8 cellular contexts compared by ENCODE assay signal in the genomic region with DNA sequence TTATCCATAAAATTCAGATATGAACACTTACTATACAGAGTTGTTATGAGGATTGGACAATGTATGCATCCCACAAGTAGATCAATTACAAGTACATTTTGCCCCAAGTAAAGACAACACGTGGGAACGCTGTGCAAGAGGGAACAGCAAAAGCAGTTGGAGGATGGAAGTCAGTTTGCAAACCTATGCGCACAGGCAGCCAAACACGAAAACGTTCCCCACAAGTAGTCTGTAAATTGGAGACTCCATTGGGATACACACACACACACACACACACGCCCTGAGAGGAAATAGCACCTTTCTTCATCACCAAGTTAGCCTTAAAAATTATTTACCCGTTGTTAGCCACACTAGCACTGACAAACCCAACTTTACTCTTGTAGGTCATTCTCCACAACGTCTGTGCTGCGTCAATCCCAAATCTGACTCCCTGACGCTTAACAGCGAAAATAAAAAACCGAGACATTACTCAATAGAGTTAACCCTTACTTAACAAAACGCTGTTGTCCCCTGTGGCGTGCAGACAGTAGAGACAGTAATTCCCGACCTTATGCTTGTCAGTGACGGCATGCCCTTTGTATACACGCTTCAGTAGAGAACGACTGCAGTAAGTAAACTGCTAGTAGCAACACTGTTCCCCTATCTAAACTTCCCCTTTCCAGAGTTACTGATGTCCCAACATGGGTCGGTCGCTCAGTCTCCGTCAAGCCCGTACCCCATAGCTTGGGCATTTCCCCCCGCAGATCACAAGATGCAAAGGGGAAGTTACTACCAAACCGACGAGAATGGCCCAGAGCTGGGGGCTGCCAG. TPM values are rescaled to one million over a fixed set of nuclear protein-coding genes. Genes with fewer than 3 reads are reported as not detected.
DNase-seq lines count a peak whose midpoint lies in the region; ATAC-seq, FAIRE-seq and TF ChIP-seq lines count a peak whose summit lies in the region.

No MANE protein-coding gene starts in this region.

- peak; percentile 66 for ATAC-seq in HG02870 (IDR thresholded peaks at IDR 0.05; ENCODE audit: unreplicated experiment)

- H3K36me3 ChIP-seq in osteoblast (ENCODE audit: insufficient read depth, low read length) = no peaks in the 10 kb centered on the region

- peaks cover 12% of the 10 kb centered on the region for H3K36me3 Mint-ChIP-seq in activated T-helper 2 cell treated with anti-CD3 and anti-CD28 coated beads, Interferon-gamma antibody, Interleukin-2, Interleukin-4, amounts not matched to agents 10 μg/mL and 5 μg/mL and 100 μg/mL, durations not matched to agents 14 hours and 24 hours and 36 hours (ENCODE audit: low read depth)
- no peaks in the 10 kb centered on the region for H3K36me3 Mint-ChIP-seq in glutamatergic neuron (ENCODE audit: unreplicated experiment)

- peaks cover 16% of the 10 kb centered on the region for H3K27me3 Mint-ChIP-seq in activated T-helper 2 cell treated with anti-CD3 and anti-CD28 coated beads, Interferon-gamma antibody, Interleukin-2, Interleukin-4, amounts not matched to agents 10 μg/mL and 5 μg/mL and 100 μg/mL, durations not matched to agents 14 hours and 24 hours and 36 hours (ENCODE audit: low read depth)
- peaks cover 12% of the 10 kb centered on the region for H3K27me3 Mint-ChIP-seq in glutamatergic neuron (ENCODE audit: unreplicated experiment)

- H3K27me3 ChIP-seq in osteoblast (ENCODE audit: insufficient read depth, low read length) = no peaks in the 10 kb centered on the region

- intact Hi-C loops in activated T-helper 2 cell treated with anti-CD3 and anti-CD28 coated beads, Interferon-gamma antibody, Interleukin-2, Interleukin-4, amounts not matched to agents 10 μg/mL and 5 μg/mL and 100 μg/mL, durations not matched to agents 14 hours and 24 hours and 36 hours (cut with micrococcal nuclease) = loop anchor here (2.0 to 5.0 kb wide), 3 partner anchors 247 to 415 kb away; a partner anchor contains a TSS

- H3K9me3 ChIP-seq in osteoblast (ENCODE audit: low read depth, low read length) = no peaks in the 10 kb centered on the region

- peak overlapping the region; percentile 62 for H3K27ac ChIP-seq in osteoblast (ENCODE audit: low read depth, low read length)

- peak overlapping the region; percentile 94 for H3K4me3 ChIP-seq in osteoblast (ENCODE audit: insufficient read depth, low read length)

- H3K4me1 Mint-ChIP-seq in activated T-helper 2 cell treated with anti-CD3 and anti-CD28 coated beads, Interferon-gamma antibody, Interleukin-2, Interleukin-4, amounts not matched to agents 10 μg/mL and 5 μg/mL and 100 μg/mL, durations not matched to agents 14 hours and 24 hours and 36 hours (ENCODE audit: low read depth) = peaks cover 33% of the 10 kb centered on the region
- H3K4me1 Mint-ChIP-seq in glutamatergic neuron (ENCODE audit: low read depth, unreplicated experiment) = peaks cover 7% of the 10 kb centered on the region

- DNase-seq in AML-193 (lab: John Stamatoyannopoulos, UW) (peak; percentile 95 to 96), GM18507 (ENCODE audit: extremely low spot score, insufficient read length, low read depth) (no peak), NCI-H2227 treated with DMSO at 0.1 percent for 48 hours (lab: John Stamatoyannopoulos, UW) (peak; percentile 51), glutamatergic neuron (no peak), osteoblast (ENCODE audit: insufficient read length, low spot score, missing footprints) (peak; percentile 68), activated gamma-delta T cell treated with Interleukin-2 at 50 U/mL for 16 hours (no peak)
- no peak for DNase-seq in activated T-helper 2 cell treated with anti-CD3 and anti-CD28 coated beads, Interferon-gamma antibody, Interleukin-2, Interleukin-4, amounts not matched to agents 10 μg/mL and 5 μg/mL and 100 μg/mL, durations not matched to agents 14 hours and 24 hours and 36 hours (ENCODE audit: low spot score)

- FAIRE-seq in GM18507 (lab: Jason Lieb, UNC) = peak; percentile 78

- H3K27ac Mint-ChIP-seq in activated T-helper 2 cell treated with anti-CD3 and anti-CD28 coated beads, Interferon-gamma antibody, Interleukin-2, Interleukin-4, amounts not matched to agents 10 μg/mL and 5 μg/mL and 100 μg/mL, durations not matched to agents 14 hours and 24 hours and 36 hours = peak overlapping the region; percentile 84
- peak overlapping the region; percentile 96 for H3K27ac Mint-ChIP-seq in glutamatergic neuron (ENCODE audit: unreplicated experiment)

- H3K9me3 Mint-ChIP-seq in activated T-helper 2 cell treated with anti-CD3 and anti-CD28 coated beads, Interferon-gamma antibody, Interleukin-2, Interleukin-4, amounts not matched to agents 10 μg/mL and 5 μg/mL and 100 μg/mL, durations not matched to agents 14 hours and 24 hours and 36 hours = peaks cover under 1% of the 10 kb centered on the region
- H3K9me3 Mint-ChIP-seq in glutamatergic neuron (ENCODE audit: unreplicated experiment) = peaks cover 10% of the 10 kb centered on the region

- peak overlapping the region; percentile 99 for H2AFZ ChIP-seq in osteoblast (ENCODE audit: low read length)

- peaks cover 43% of the 10 kb centered on the region for H3K79me2 ChIP-seq in osteoblast (ENCODE audit: insufficient read depth, low read length)

- H3K4me3 Mint-ChIP-seq in activated T-helper 2 cell treated with anti-CD3 and anti-CD28 coated beads, Interferon-gamma antibody, Interleukin-2, Interleukin-4, amounts not matched to agents 10 μg/mL and 5 μg/mL and 100 μg/mL, durations not matched to agents 14 hours and 24 hours and 36 hours (ENCODE audit: low read depth) = peak overlapping the region; percentile 95
- H3K4me3 Mint-ChIP-seq in glutamatergic neuron (ENCODE audit: unreplicated experiment) = peak overlapping the region; percentile 99

- peaks cover 14% of the 10 kb centered on the region for H3K4me1 ChIP-seq in osteoblast (ENCODE audit: insufficient read depth, low read length)

- H4K20me1 ChIP-seq in osteoblast (ENCODE audit: insufficient read depth, low read length) = peaks cover 3% of the 10 kb centered on the region

- peak overlapping the region; percentile 99 for H3K4me2 ChIP-seq in osteoblast (ENCODE audit: insufficient read depth, low read length)

- no peak for TF ChIP-seq CTCF in glutamatergic neuron (IDR thresholded peaks at IDR 0.05; ENCODE audit: partially characterized antibody, unreplicated experiment)
- TF ChIP-seq CTCF in osteoblast (IDR thresholded peaks at IDR 0.05; ENCODE audit: extremely low read depth, low read depth, low read length) = no peak

RNA-seq across cellular contexts. Expression of a gene that starts 0.7 kb away (rescaled TPM):
- 9.4 and 11.3 TPM in 2 replicates for total RNA-seq in activated T-helper 2 cell treated with anti-CD3 and anti-CD28 coated beads, Interferon-gamma antibody, Interleukin-2, Interleukin-4, amounts not matched to agents 10 μg/mL and 5 μg/mL and 100 μg/mL, durations not matched to agents 14 hours and 24 hours and 36 hours
- total RNA-seq in glutamatergic neuron (ENCODE audit: unreplicated experiment) = 13.0 TPM
- 64.1 and 71.9 TPM in 2 replicates for total RNA-seq in osteoblast

Comparison
In these comparisons a context has a peak if more than half of its experiments do, and no peak if none do; other contexts are left out.
1. DNase-seq: peak in AML-193 (2 of 2), NCI-H2227 treated with DMSO at 0.1 percent for 48 hours (single experiment) and osteoblast (single experiment); none in GM18507 (single experiment), activated T-helper 2 cell treated with anti-CD3 and anti-CD28 coated beads, Interferon-gamma antibody, Interleukin-2, Interleukin-4, amounts not matched to agents 10 μg/mL and 5 μg/mL and 100 μg/mL, durations not matched to agents 14 hours and 24 hours and 36 hours (single experiment), glutamatergic neuron (single experiment) and activated gamma-delta T cell treated with Interleukin-2 at 50 U/mL for 16 hours (single experiment).